In the genomic region with DNA sequence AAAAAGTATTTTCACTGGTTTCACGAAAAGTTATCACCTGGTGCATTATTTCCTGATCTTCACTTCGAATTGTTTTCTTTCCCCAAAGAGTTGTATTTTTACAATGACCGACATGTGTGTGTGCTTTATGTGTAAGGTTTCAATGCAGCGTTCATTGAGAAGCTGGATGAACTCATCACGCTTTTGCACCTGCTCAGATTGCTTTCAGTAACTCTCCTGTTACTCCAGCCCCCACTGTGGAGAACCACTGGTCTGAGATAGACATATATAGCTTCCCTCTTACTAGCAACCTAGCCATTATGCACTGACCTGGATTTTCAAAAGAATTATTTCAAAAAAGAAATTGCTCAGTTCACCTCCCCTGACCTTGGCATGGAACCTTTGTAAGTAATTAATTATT, we compare ENCODE assay signal across 11 cellular contexts.
"Had no signal": no experiment of that assay in that cellular context is flagged by ENCODE, and none has a peak within 500 bp of the region (broad histone marks: within the 10 kb centered on the region; RNA-seq: fewer than 3 reads in every experiment).

No MANE protein-coding gene starts in this region.

- ATAC-seq: SK-N-SH treated with all-trans-retinoic acid at 6 μM for 48 hours; stimulated activated effector memory CD8-positive, alpha-beta T cell treated with anti-CD3 and anti-CD28 coated beads, Interleukin-12 subunit alpha, Interleukin-12 subunit beta, amount 100 ng/mL, for 72 hours had no signal

- H3K4me3 Mint-ChIP-seq: activated B cell treated with CpG ODN at 0.5 μM for 24 hours; nephron; stimulated activated effector memory CD8-positive, alpha-beta T cell treated with anti-CD3 and anti-CD28 coated beads, Interleukin-12 subunit alpha, Interleukin-12 subunit beta, amount 100 ng/mL, for 72 hours had no signal

- H3K27me3 Mint-ChIP-seq: activated B cell treated with CpG ODN at 0.5 μM for 24 hours had no signal

- DNase-seq: activated B cell treated with CpG ODN at 0.5 μM for 24 hours; activated CD4-positive, alpha-beta T cell treated with anti-CD3 and anti-CD28 coated beads, Interleukin-2, amount 50 U/mL, for 4 hours; cerebellar nuclear complex; effector CD8-positive, alpha-beta T cell; esophagus squamous epithelium; hypothalamus; kidney glomerular epithelial cell; nucleus accumbens had no signal

- H3K9me3 Mint-ChIP-seq: activated B cell treated with CpG ODN at 0.5 μM for 24 hours; stimulated activated effector memory CD8-positive, alpha-beta T cell treated with anti-CD3 and anti-CD28 coated beads, Interleukin-12 subunit alpha, Interleukin-12 subunit beta, amount 100 ng/mL, for 72 hours had no signal

- H3K27ac Mint-ChIP-seq: activated B cell treated with CpG ODN at 0.5 μM for 24 hours had no signal
